Comparison of ENCODE assay signal across 9 cellular contexts in the genomic region with DNA sequence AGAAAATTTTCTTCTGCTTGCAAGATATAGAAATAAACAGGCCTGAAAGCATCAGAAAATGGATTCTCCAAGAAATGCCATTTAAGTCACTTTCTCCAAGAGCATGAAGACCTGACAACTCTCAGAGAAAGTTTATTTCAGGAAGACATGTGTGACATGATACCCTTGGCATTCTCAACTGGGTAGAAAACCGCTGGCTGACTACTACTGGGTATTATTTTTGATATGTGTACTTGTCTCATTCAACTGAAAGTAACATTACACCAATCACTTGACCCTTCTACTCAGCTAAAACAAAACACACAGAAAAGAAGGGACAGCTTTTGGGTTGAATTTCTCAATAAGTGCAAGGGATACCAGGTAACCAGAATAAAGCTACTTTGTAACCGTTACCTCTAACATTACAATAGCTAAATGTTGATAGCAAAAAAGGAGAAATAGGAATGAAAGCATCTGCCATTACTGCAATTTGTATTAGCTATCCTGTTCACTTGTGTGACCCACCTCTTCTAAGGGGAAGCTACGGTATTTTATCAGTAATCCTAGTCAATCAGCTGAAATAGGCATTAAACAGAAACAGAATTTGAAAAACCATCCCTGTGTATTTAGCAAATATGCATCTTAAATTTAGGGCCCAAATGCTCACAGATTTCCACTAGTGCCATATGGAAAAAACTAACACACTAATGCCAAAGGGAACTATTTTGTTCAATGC. TPM values are rescaled to one million over a fixed set of nuclear protein-coding genes. Genes with fewer than 3 reads are reported as not detected.
DNase-seq lines count a peak whose midpoint lies in the region; ATAC-seq and TF ChIP-seq lines count a peak whose summit lies in the region.
"Had no signal": no experiment of that assay in that cellular context is flagged by ENCODE, and none has a peak within 500 bp of the region (broad histone marks: within the 10 kb centered on the region; RNA-seq: fewer than 3 reads in every experiment).

No MANE protein-coding gene starts in this region.

- peaks cover 89% of the 10 kb centered on the region for H3K36me3 Mint-ChIP-seq in activated naive CD4-positive, alpha-beta T cell treated with anti-CD3 and anti-CD28 coated beads for 36 hours (ENCODE audit: low read depth)
- H3K36me3 Mint-ChIP-seq in activated CD4-positive, alpha-beta memory T cell treated with anti-CD3 and anti-CD28 coated beads for 36 hours: peaks cover 90% of the 10 kb centered on the region
- no peaks in the 10 kb centered on the region for H3K36me3 Mint-ChIP-seq in glutamatergic neuron (ENCODE audit: unreplicated experiment)
- H3K36me3 Mint-ChIP-seq in stimulated activated memory B cell treated with anti-CD40 and anti-IgM and Interleukin-4, amounts not matched to agents 10 μg/mL and 1 μg/mL and 100 μg/mL, for 72 hours: peaks cover 49% of the 10 kb centered on the region

- POLR2A ChIA-PET in activated CD4-positive, alpha-beta memory T cell treated with anti-CD3 and anti-CD28 coated beads for 36 hours (lab: Charles Lee): interaction anchor here (0.6 to 2.1 kb wide), 4 partner anchors 9 to 853 kb away, joined by 3 to 13 read pairs (median 7); partner anchors contain the start of genes EIF4A2 and SENP2

- peaks cover 80% of the 10 kb centered on the region for H3K4me1 Mint-ChIP-seq in activated naive CD4-positive, alpha-beta T cell treated with anti-CD3 and anti-CD28 coated beads for 36 hours (ENCODE audit: low read depth)
- peaks cover 87% of the 10 kb centered on the region for H3K4me1 Mint-ChIP-seq in activated CD4-positive, alpha-beta memory T cell treated with anti-CD3 and anti-CD28 coated beads for 36 hours (ENCODE audit: low read depth)
- peaks cover 76% of the 10 kb centered on the region for H3K4me1 Mint-ChIP-seq in glutamatergic neuron (ENCODE audit: low read depth, unreplicated experiment)
- H3K4me1 Mint-ChIP-seq in stimulated activated memory B cell treated with anti-CD40 and anti-IgM and Interleukin-4, amounts not matched to agents 10 μg/mL and 1 μg/mL and 100 μg/mL, for 72 hours: peaks cover 99% of the 10 kb centered on the region

- ATAC-seq in stimulated activated memory B cell treated with anti-CD40 and anti-IgM and Interleukin-4, amounts not matched to agents 10 μg/mL and 1 μg/mL and 100 μg/mL, for 72 hours: no peak
- no peak for ATAC-seq in HG03097 (IDR thresholded peaks at IDR 0.05; ENCODE audit: low FRiP score, unreplicated experiment)

- DNase-seq in activated naive CD4-positive, alpha-beta T cell treated with anti-CD3 and anti-CD28 coated beads for 36 hours: no peak
- DNase-seq in activated naive CD4-positive, alpha-beta T cell treated with anti-CD3 and anti-CD28 coated beads, Interleukin-2, amount 50 U/mL, for 16 hours: no peak
- no peak for DNase-seq in activated CD4-positive, alpha-beta memory T cell treated with anti-CD3 and anti-CD28 coated beads for 36 hours
- DNase-seq in glutamatergic neuron (no peak), NCI-H2171 treated with DMSO at 0.1 percent for 48 hours (lab: John Stamatoyannopoulos, UW) (no peak), NCI-H2171 (lab: John Stamatoyannopoulos, UW) (no peak)
- DNase-seq: occipital lobe had no signal

- CTCF ChIA-PET in activated naive CD4-positive, alpha-beta T cell treated with anti-CD3 and anti-CD28 coated beads for 36 hours (lab: Charles Lee): interaction anchor here (0.6 to 3.5 kb wide), 2 partner anchors 13 to 52 kb away, joined by 3 to 24 read pairs; no protein-coding TSS in a partner anchor
- CTCF ChIA-PET in activated CD4-positive, alpha-beta memory T cell treated with anti-CD3 and anti-CD28 coated beads for 36 hours (lab: Charles Lee): interaction anchor here (1.4 to 3.7 kb wide), 2 partner anchors 9 to 13 kb away, joined by 4 to 34 read pairs; no protein-coding TSS in a partner anchor

- no peaks in the 10 kb centered on the region for H3K27me3 Mint-ChIP-seq in activated naive CD4-positive, alpha-beta T cell treated with anti-CD3 and anti-CD28 coated beads for 36 hours (ENCODE audit: low read depth)
- H3K27me3 Mint-ChIP-seq in activated CD4-positive, alpha-beta memory T cell treated with anti-CD3 and anti-CD28 coated beads for 36 hours: no peaks in the 10 kb centered on the region
- H3K27me3 Mint-ChIP-seq in glutamatergic neuron (ENCODE audit: unreplicated experiment): no peaks in the 10 kb centered on the region
- no peaks in the 10 kb centered on the region for H3K27me3 Mint-ChIP-seq in stimulated activated memory B cell treated with anti-CD40 and anti-IgM and Interleukin-4, amounts not matched to agents 10 μg/mL and 1 μg/mL and 100 μg/mL, for 72 hours

- no peaks in the 10 kb centered on the region for H3K9me3 Mint-ChIP-seq in activated naive CD4-positive, alpha-beta T cell treated with anti-CD3 and anti-CD28 coated beads for 36 hours
- H3K9me3 Mint-ChIP-seq in activated CD4-positive, alpha-beta memory T cell treated with anti-CD3 and anti-CD28 coated beads for 36 hours: no peaks in the 10 kb centered on the region
- peaks cover 1% of the 10 kb centered on the region for H3K9me3 Mint-ChIP-seq in glutamatergic neuron (ENCODE audit: unreplicated experiment)
- H3K9me3 Mint-ChIP-seq in stimulated activated memory B cell treated with anti-CD40 and anti-IgM and Interleukin-4, amounts not matched to agents 10 μg/mL and 1 μg/mL and 100 μg/mL, for 72 hours: no peaks in the 10 kb centered on the region

- no peak for TF ChIP-seq CTCF in glutamatergic neuron (IDR thresholded peaks at IDR 0.05; ENCODE audit: partially characterized antibody, unreplicated experiment)

- peak overlapping the region; percentile 78 for H3K27ac Mint-ChIP-seq in activated naive CD4-positive, alpha-beta T cell treated with anti-CD3 and anti-CD28 coated beads for 36 hours
- H3K27ac Mint-ChIP-seq in activated CD4-positive, alpha-beta memory T cell treated with anti-CD3 and anti-CD28 coated beads for 36 hours: peak overlapping the region; percentile 88
- peak overlapping the region; percentile 60 for H3K27ac Mint-ChIP-seq in glutamatergic neuron (ENCODE audit: unreplicated experiment)
- H3K27ac Mint-ChIP-seq in stimulated activated memory B cell treated with anti-CD40 and anti-IgM and Interleukin-4, amounts not matched to agents 10 μg/mL and 1 μg/mL and 100 μg/mL, for 72 hours: peak overlapping the region; percentile 76

- intact Hi-C loops in activated naive CD4-positive, alpha-beta T cell treated with anti-CD3 and anti-CD28 coated beads for 36 hours (cut with micrococcal nuclease): loop anchor here (5.0 to 10.0 kb wide), 2 partner anchors 108 to 1814 kb away; partner anchors contain the start of gene BCL6
- intact Hi-C loops in activated CD4-positive, alpha-beta memory T cell treated with anti-CD3 and anti-CD28 coated beads for 36 hours (cut with micrococcal nuclease): loop anchor here (10.0 kb wide), 1 partner anchor 1094 kb away; no protein-coding TSS in a partner anchor

- peak overlapping the region; percentile 70 for H3K4me3 Mint-ChIP-seq in activated naive CD4-positive, alpha-beta T cell treated with anti-CD3 and anti-CD28 coated beads for 36 hours
- peak overlapping the region; percentile 67 for H3K4me3 Mint-ChIP-seq in activated CD4-positive, alpha-beta memory T cell treated with anti-CD3 and anti-CD28 coated beads for 36 hours
- peak overlapping the region; percentile 73 for H3K4me3 Mint-ChIP-seq in glutamatergic neuron (ENCODE audit: unreplicated experiment)
- H3K4me3 Mint-ChIP-seq in stimulated activated memory B cell treated with anti-CD40 and anti-IgM and Interleukin-4, amounts not matched to agents 10 μg/mL and 1 μg/mL and 100 μg/mL, for 72 hours: peak overlapping the region; percentile 76

RNA-seq across cellular contexts. Expression of gene TRA2B, which starts 7.3 kb away (rescaled TPM):
- 100 to 1,000 TPM; 172 to 176 TPM for total RNA-seq in activated naive CD4-positive, alpha-beta T cell treated with anti-CD3 and anti-CD28 coated beads for 36 hours
- 100 to 1,000 TPM; 184 to 187 TPM for total RNA-seq in activated CD4-positive, alpha-beta memory T cell treated with anti-CD3 and anti-CD28 coated beads for 36 hours
- 160 TPM for total RNA-seq in glutamatergic neuron (ENCODE audit: unreplicated experiment)
